Comparison of ENCODE assay signal across 9 cellular contexts in the genomic region with DNA sequence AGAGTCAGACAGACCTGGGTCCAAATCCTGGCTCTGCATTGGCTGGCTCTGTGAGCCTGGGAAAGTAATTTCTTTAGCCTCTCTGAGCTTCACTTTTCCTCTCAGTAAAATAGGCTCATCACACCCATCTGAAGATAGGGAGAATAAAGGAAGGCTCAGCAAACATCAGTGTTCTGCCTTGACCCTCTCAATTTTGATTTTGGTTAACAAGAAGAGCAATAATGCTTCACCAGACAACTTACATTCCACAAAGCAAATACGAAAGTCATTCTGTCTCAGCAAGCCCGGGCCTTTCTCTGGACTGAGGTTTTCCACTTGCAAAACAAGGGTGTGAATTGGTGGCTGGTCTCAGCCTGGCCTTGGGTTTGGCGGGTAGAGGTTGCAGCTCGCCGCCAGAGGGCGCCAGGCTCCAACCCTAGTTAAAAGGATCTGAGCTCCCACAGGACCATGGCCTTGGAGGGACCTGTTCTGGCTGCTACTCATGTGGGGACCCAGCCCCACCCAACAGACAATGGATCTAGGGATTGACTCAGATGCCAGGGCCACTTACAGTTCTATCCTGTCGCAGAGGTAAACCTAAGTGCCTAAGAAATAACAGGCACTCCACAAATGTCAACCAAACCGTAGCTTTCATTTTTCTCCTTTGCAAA. TPM values are rescaled to one million over a fixed set of nuclear protein-coding genes. Genes with fewer than 3 reads are reported as not detected.
DNase-seq lines count a peak whose midpoint lies in the region; ATAC-seq and TF ChIP-seq lines count a peak whose summit lies in the region.
"Had no signal": no experiment of that assay in that cellular context is flagged by ENCODE, and none has a peak within 500 bp of the region (broad histone marks: within the 10 kb centered on the region; RNA-seq: fewer than 3 reads in every experiment).

No MANE protein-coding gene starts in this region.

- TF ChIP-seq POLR2A in testis (IDR thresholded peaks at IDR 0.05) = no peak

- H3K36me3 ChIP-seq in SJSA1 (no peaks in the 10 kb centered on the region), testis (ENCODE audit: low read depth, missing control alignments) (no peaks in the 10 kb centered on the region)

- POLR2A ChIA-PET in GM10248 (lab: Yijun Ruan, JAX) = interaction anchor here (0.6 kb wide), 1 partner anchor 189 kb away, joined by 3 read pairs; no protein-coding TSS in a partner anchor

- no peaks in the 10 kb centered on the region for H3K9me3 ChIP-seq in SJSA1 (replicated peaks)
- H3K9me3 ChIP-seq in testis = no peaks in the 10 kb centered on the region

- H3K27ac ChIP-seq in SJSA1 = no peak overlapping the region
- H3K27ac ChIP-seq in foreskin keratinocyte = no peak overlapping the region
- H3K27ac ChIP-seq in testis = no peak overlapping the region

- peak; percentile 81 for DNase-seq in GM10248 (ENCODE audit: extremely low spot score)
- peak; percentile 68 for DNase-seq in M059J (ENCODE audit: low read depth)
- peak; percentile 76 to 90 for DNase-seq in SJSA1 (ENCODE audit: low read depth in 1 of 2, low spot score in 2 of 2)
- DNase-seq in activated effector memory CD4-positive, alpha-beta T cell treated with Interleukin-2 at 50 U/mL for 16 hours = peak; percentile 63
- DNase-seq in foreskin keratinocyte = peak; percentile 56 to 68
- DNase-seq in omental fat pad (ENCODE audit: low spot score) = peak; percentile 63
- peak; percentile 88 for DNase-seq in testis

- peak; percentile 98 for TF ChIP-seq CTCF in GM10248 (IDR thresholded peaks at IDR 0.05; ENCODE audit: control extremely low read depth, extremely low read depth, low read depth, missing control alignments)
- TF ChIP-seq CTCF in foreskin keratinocyte (conservative IDR thresholded peaks at IDR 0.05) = peak; percentile 95
- TF ChIP-seq CTCF in omental fat pad (IDR thresholded peaks at IDR 0.05) = peak in 1 of 3 donors; percentile 70
- TF ChIP-seq CTCF in testis (IDR thresholded peaks at IDR 0.05) = peak; percentile 61 to 89 (median 81)

- H3K4me1 ChIP-seq in SJSA1 (replicated peaks) (peaks cover 3% of the 10 kb centered on the region; the same call in 1 of the 2 replicates), foreskin keratinocyte (no peaks in the 10 kb centered on the region), testis (no peaks in the 10 kb centered on the region)

- CTCF ChIA-PET in GM10248 (lab: Yijun Ruan, JAX) = interaction anchor here (0.6 to 5.8 kb wide), 57 partner anchors 9 to 648 kb away, joined by 3 to 67 read pairs (median 5); a partner anchor contains a TSS

- H3K27me3 ChIP-seq in SJSA1 (replicated peaks) (peaks cover 9% of the 10 kb centered on the region), foreskin keratinocyte (peaks cover 18% of the 10 kb centered on the region), testis (no peaks in the 10 kb centered on the region)

- no peak overlapping the region for H3K4me3 ChIP-seq in SJSA1
- H3K4me3 ChIP-seq in testis = no peak overlapping the region

- ATAC-seq in foreskin keratinocyte (peak; percentile 65), omental fat pad (ENCODE audit: low FRiP score) (peak; percentile 67), GM19023 (IDR thresholded peaks at IDR 0.05; ENCODE audit: unreplicated experiment) (no peak)

- intact Hi-C loops in testis (cut with DNase I; ENCODE audit: low total_unique reads) = no loop called here

- WGBS in testis, 2 donors = 32 to 40% methylated on average over 8 of the region's 8 CpGs

RNA-seq across cellular contexts. Expression of a gene that starts 1.6 kb away (rescaled TPM):
- total RNA-seq in M059J (2014; rRNA removed; shearing (Covaris generic)) = not detected in 2 replicates
- not detected in 2 replicates for total RNA-seq in SJSA1 (2014; rRNA removed; shearing (Covaris generic))
- total RNA-seq in foreskin keratinocyte = not detected in 2 replicates
- not detected in 2 replicates for polyA plus RNA-seq in foreskin keratinocyte
- not detected for total RNA-seq in omental fat pad
- not detected for total RNA-seq in testis
- polyA plus RNA-seq in testis (ENCODE audit: insufficient read depth, low read depth, low replicate concordance) = 0.99 TPM
- total RNA-seq: mononuclear cell had no signal

RNA-seq across cellular contexts. Expression of a gene that starts 9.8 kb away (rescaled TPM):
- total RNA-seq in M059J (2014; rRNA removed; shearing (Covaris generic)) = not detected in 2 replicates
- total RNA-seq in SJSA1 (2014; rRNA removed; shearing (Covaris generic)) = not detected in 2 replicates
- total RNA-seq in foreskin keratinocyte (not detected in 2 replicates), omental fat pad (not detected), testis (under 1 TPM in 1 of 2 donors, not detected in 1; 0.37 TPM)
- polyA plus RNA-seq in foreskin keratinocyte (0.14 and 0.24 TPM in 2 replicates), testis (ENCODE audit: insufficient read depth, low read depth, low replicate concordance) (1.5 TPM)
- total RNA-seq: mononuclear cell had no signal

RNA-seq across cellular contexts. Expression of a gene that starts 36.6 kb away (rescaled TPM):
- 2.5 and 4.4 TPM in 2 replicates for total RNA-seq in M059J (2014; rRNA removed; shearing (Covaris generic))
- total RNA-seq in SJSA1 (2014; rRNA removed; shearing (Covaris generic)) = 0.13 and 1.2 TPM in 2 replicates
- total RNA-seq in foreskin keratinocyte (0.53 and 0.71 TPM in 2 replicates), omental fat pad (1 to 10 TPM; 1.3 to 4.5 (median 3.2) TPM), testis (10 to 100 TPM; 25.1 to 25.8 TPM)
- polyA plus RNA-seq in foreskin keratinocyte (0.40 and 0.49 TPM in 2 replicates), testis (ENCODE audit: insufficient read depth, low read depth, low replicate concordance) (31.4 TPM)
